ENCODE assay signal across 17 cellular contexts in the genomic region with DNA sequence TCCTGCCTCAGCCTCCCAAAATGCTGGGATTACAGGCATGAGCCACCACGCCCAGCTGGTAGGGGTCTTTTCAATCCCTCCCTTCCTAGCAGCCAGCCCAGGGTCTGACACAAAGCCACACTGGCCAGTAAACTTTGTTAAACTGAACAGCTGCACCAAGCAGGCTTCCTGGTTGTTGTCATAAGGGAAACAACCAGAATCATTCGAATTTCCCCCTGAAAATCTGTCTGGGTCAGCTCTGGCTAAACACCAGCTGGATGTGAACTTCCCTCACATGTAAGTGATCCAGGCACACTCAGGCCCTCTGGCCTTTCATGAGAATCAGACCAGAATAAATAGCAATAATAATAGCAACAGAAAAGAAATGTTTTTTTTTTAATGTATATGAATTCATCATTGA. TPM values are rescaled to one million over a fixed set of nuclear protein-coding genes. Genes with fewer than 3 reads are reported as not detected.
DNase-seq lines count a peak whose midpoint lies in the region; ATAC-seq, FAIRE-seq and TF ChIP-seq lines count a peak whose summit lies in the region.
"Had no signal": no experiment of that assay in that cellular context is flagged by ENCODE, and none has a peak within 500 bp of the region (broad histone marks: within the 10 kb centered on the region; RNA-seq: fewer than 3 reads in every experiment).

No MANE protein-coding gene starts in this region.

- H3K36me3 ChIP-seq in OCI-LY7 (ENCODE audit: insufficient read depth, low read length) (peaks cover 37% of the 10 kb centered on the region), endothelial cell of umbilical vein (ENCODE audit: control insufficient read depth in 2 of 2, extremely low read depth in 1 of 2, insufficient read depth in 2 of 2, low read length in 2 of 2) (peaks cover 3 to 28% of the 10 kb centered on the region in 2 experiments)

- FAIRE-seq in endothelial cell of umbilical vein (lab: Jason Lieb, UNC): no peak
- FAIRE-seq: A204.1 had no signal

- H4K20me1 ChIP-seq in OCI-LY7 (ENCODE audit: insufficient read depth, low read length): no peaks in the 10 kb centered on the region
- H4K20me1 ChIP-seq in endothelial cell of umbilical vein (replicated peaks; ENCODE audit: control insufficient read depth, extremely low read depth, insufficient read depth, low read length): no peaks in the 10 kb centered on the region

- H3K4me1 Mint-ChIP-seq in activated T-cell treated with anti-CD3 and anti-CD28 coated beads, Interleukin-2, amount 50 U/mL, for 24 hours (ENCODE audit: low read depth): peaks cover 30% of the 10 kb centered on the region
- peaks cover 41% of the 10 kb centered on the region for H3K4me1 Mint-ChIP-seq in stimulated activated effector memory CD8-positive, alpha-beta T cell treated with anti-CD3 and anti-CD28 coated beads, Interleukin-12 subunit alpha, Interleukin-12 subunit beta, amount 100 ng/mL, for 72 hours

- intact Hi-C loops in OCI-LY7 (cut with micrococcal nuclease; ENCODE audit: unreplicated experiment): no loop called here
- intact Hi-C loops in endothelial cell of umbilical vein (cut with micrococcal nuclease): no loop called here

- H3K79me2 ChIP-seq in OCI-LY7 (ENCODE audit: insufficient read depth, low read depth, low read length) (peaks cover 10% of the 10 kb centered on the region; the same call in 1 of the 2 replicates), endothelial cell of umbilical vein (ENCODE audit: control insufficient read depth, insufficient read depth, low read length) (peaks cover 25% of the 10 kb centered on the region)

- no peak overlapping the region for H3K9ac ChIP-seq in endothelial cell of umbilical vein (replicated peaks; ENCODE audit: extremely low read depth, insufficient read depth, low read length)
- H3K9ac ChIP-seq: KMS-11 had no signal

- H3K9me3 ChIP-seq in OCI-LY7 (ENCODE audit: low read length) (no peaks in the 10 kb centered on the region), endothelial cell of umbilical vein (replicated peaks; ENCODE audit: control insufficient read depth, insufficient read depth, low read length) (no peaks in the 10 kb centered on the region)

- H3K4me1 ChIP-seq in OCI-LY7 (ENCODE audit: insufficient read depth, low read length, poor library complexity, severe bottlenecking) (peaks cover 16% of the 10 kb centered on the region), endothelial cell of umbilical vein (ENCODE audit: control insufficient read depth, extremely low read depth, insufficient read depth, low read length) (peaks cover 15% of the 10 kb centered on the region)

- no peak for DNase-seq in activated T-cell treated with anti-CD3 and anti-CD28 coated beads, Interleukin-2, amount 50 U/mL, for 24 hours
- DNase-seq in activated T-cell treated with anti-CD3 and anti-CD28 coated beads for 4 hours (no peak), OCI-LY7 (ENCODE audit: low spot score) (no peak), endothelial cell of umbilical vein (ENCODE audit: low read depth, low spot score) (peak; percentile 43), HPDE6-E6E7 (ENCODE audit: extremely low spot score) (no peak), EL (no peak)
- DNase-seq in stimulated activated effector memory CD8-positive, alpha-beta T cell treated with anti-CD3 and anti-CD28 coated beads, Interleukin-12 subunit alpha, Interleukin-12 subunit beta, amount 100 ng/mL, for 72 hours (ENCODE audit: low spot score in 2 of 2): no peak
- DNase-seq: CD8-positive, alpha-beta memory T cell; H9; NCI-H1417 treated with DMSO at 0.1 percent for 48 hours; NCI-H1930; NCI-H226; NCI-H526; Right ventricle myocardium superior had no signal

- no peak overlapping the region for H3K27ac ChIP-seq in OCI-LY7 (ENCODE audit: low read depth, low read length, poor library complexity, severe bottlenecking)
- no peak overlapping the region for H3K27ac ChIP-seq in endothelial cell of umbilical vein (ENCODE audit: insufficient read depth, low read depth, low read length)
- H3K27ac ChIP-seq: KMS-11 had no signal

- H3K9me1 ChIP-seq in endothelial cell of umbilical vein (replicated peaks; ENCODE audit: control insufficient read depth, extremely low read depth, insufficient read depth, low read length): no peaks in the 10 kb centered on the region

- peaks cover 72% of the 10 kb centered on the region for H3K36me3 Mint-ChIP-seq in activated T-cell treated with anti-CD3 and anti-CD28 coated beads, Interleukin-2, amount 50 U/mL, for 24 hours (ENCODE audit: low read depth)
- H3K36me3 Mint-ChIP-seq in stimulated activated effector memory CD8-positive, alpha-beta T cell treated with anti-CD3 and anti-CD28 coated beads, Interleukin-12 subunit alpha, Interleukin-12 subunit beta, amount 100 ng/mL, for 72 hours: peaks cover 76% of the 10 kb centered on the region

- H3K9me2 ChIP-seq in OCI-LY7 (ENCODE audit: insufficient read depth, low read length): no peaks in the 10 kb centered on the region

- TF ChIP-seq POLR2A in endothelial cell of umbilical vein (IDR thresholded peaks at IDR 0.05; ENCODE audit: low read depth, low read length): no peak

- no peak overlapping the region for H3K4me3 ChIP-seq in OCI-LY7 (ENCODE audit: low read depth, low read length, poor library complexity, severe bottlenecking)
- H3K4me3 ChIP-seq in endothelial cell of umbilical vein (replicated peaks in 1 of 3; ENCODE audit: insufficient read depth in 1 of 3, low read depth in 1 of 3, low read length in 3 of 3): no peak overlapping the region

- dilution Hi-C loops in endothelial cell of umbilical vein (cut with MboI; ENCODE audit: extremely low pct_ligation_motif_present, low sequenced_read_pairs): no loop called here

- POLR2A ChIA-PET in OCI-LY7 (lab: Charles Lee) (interaction anchor here (0.7 kb wide), 1 partner anchor 730 kb away, joined by 5 read pairs; no protein-coding TSS in a partner anchor), endothelial cell of umbilical vein (lab: Charles Lee) (no interaction called here)

- CTCF ChIA-PET in OCI-LY7 (lab: Charles Lee; ENCODE audit: unreplicated experiment) (no interaction called here), endothelial cell of umbilical vein (lab: Charles Lee) (interaction anchor here (1.2 to 17.5 kb wide), 3 partner anchors 15 to 55 kb away, joined by 6 to 209 read pairs (median 6); no protein-coding TSS in a partner anchor)

- H2AFZ ChIP-seq in OCI-LY7 (ENCODE audit: low read length) (no peak overlapping the region), endothelial cell of umbilical vein (ENCODE audit: low read depth, low read length) (no peak overlapping the region)

- no peak for TF ChIP-seq CTCF in OCI-LY7 (conservative IDR thresholded peaks at IDR 0.05; ENCODE audit: low read length)
- TF ChIP-seq CTCF in endothelial cell of umbilical vein (IDR thresholded peaks at IDR 0.05; ENCODE audit: extremely low read depth in 1 of 2, insufficient read depth in 1 of 2, low read depth in 1 of 2, low read length in 2 of 2): no peak

- H3K4me2 ChIP-seq in OCI-LY7 (ENCODE audit: low read length) (no peak overlapping the region), endothelial cell of umbilical vein (ENCODE audit: insufficient read depth, low read length) (no peak overlapping the region)
- H3K4me2 ChIP-seq: KMS-11 had no signal

- no peak overlapping the region for H3K4me3 Mint-ChIP-seq in activated T-cell treated with anti-CD3 and anti-CD28 coated beads, Interleukin-2, amount 50 U/mL, for 24 hours
- H3K4me3 Mint-ChIP-seq in stimulated activated effector memory CD8-positive, alpha-beta T cell treated with anti-CD3 and anti-CD28 coated beads, Interleukin-12 subunit alpha, Interleukin-12 subunit beta, amount 100 ng/mL, for 72 hours: no peak overlapping the region
- H3K4me3 Mint-ChIP-seq: H9 had no signal

- no peaks in the 10 kb centered on the region for H3K9me3 Mint-ChIP-seq in activated T-cell treated with anti-CD3 and anti-CD28 coated beads, Interleukin-2, amount 50 U/mL, for 24 hours
- H3K9me3 Mint-ChIP-seq in stimulated activated effector memory CD8-positive, alpha-beta T cell treated with anti-CD3 and anti-CD28 coated beads, Interleukin-12 subunit alpha, Interleukin-12 subunit beta, amount 100 ng/mL, for 72 hours: no peaks in the 10 kb centered on the region
- H3K9me3 Mint-ChIP-seq: CD8-positive, alpha-beta memory T cell; H9 had no signal

- H3K27me3 Mint-ChIP-seq in activated T-cell treated with anti-CD3 and anti-CD28 coated beads, Interleukin-2, amount 50 U/mL, for 24 hours: no peaks in the 10 kb centered on the region
- H3K27me3 Mint-ChIP-seq: CD8-positive, alpha-beta memory T cell had no signal

- H3K27ac Mint-ChIP-seq in activated T-cell treated with anti-CD3 and anti-CD28 coated beads, Interleukin-2, amount 50 U/mL, for 24 hours: peak overlapping the region; percentile 83
- H3K27ac Mint-ChIP-seq in stimulated activated effector memory CD8-positive, alpha-beta T cell treated with anti-CD3 and anti-CD28 coated beads, Interleukin-12 subunit alpha, Interleukin-12 subunit beta, amount 100 ng/mL, for 72 hours: peak overlapping the region; percentile 32
- H3K27ac Mint-ChIP-seq: H9 had no signal

- no peaks in the 10 kb centered on the region for H3K27me3 ChIP-seq in endothelial cell of umbilical vein (ENCODE audit: control insufficient read depth in 2 of 2, insufficient read depth in 2 of 2, low read length in 2 of 2)

- BruUV-seq in OCI-LY7 (replicated peaks; lab: Mats Ljungman, UMichigan) (TSS peak; percentile 45), endothelial cell of umbilical vein (replicated peaks; lab: Mats Ljungman, UMichigan) (no TSS peak)

- ATAC-seq in stimulated activated effector memory CD8-positive, alpha-beta T cell treated with anti-CD3 and anti-CD28 coated beads, Interleukin-12 subunit alpha, Interleukin-12 subunit beta, amount 100 ng/mL, for 72 hours: no peak

RNA-seq across cellular contexts. Expression of a gene that starts 7.4 kb away (rescaled TPM):
- total RNA-seq in OCI-LY7 (2014; rRNA removed; shearing (Covaris generic)): 23.3 and 26.6 TPM in 2 replicates
- 50.5 and 51.3 TPM in 2 replicates for total RNA-seq in OCI-LY7 (2022)
- 91.7 and 97.9 TPM in 2 replicates for total RNA-seq in endothelial cell of umbilical vein
- 78.8 and 87.3 TPM in 2 replicates for polyA plus RNA-seq in endothelial cell of umbilical vein
- polyA plus RNA-seq in endothelial cell of umbilical vein (2011; cell fraction: cytosol; rRNA removed): 63.5 and 69.3 TPM in 2 replicates
- 87.0 and 95.4 TPM in 2 replicates for polyA plus RNA-seq in endothelial cell of umbilical vein (2011; cell fraction: nucleus; rRNA removed)
- polyA plus RNA-seq in endothelial cell of umbilical vein (2012): 68.1 and 72.5 TPM in 2 replicates
- polyA minus RNA-seq in endothelial cell of umbilical vein: 94.3 and 126 TPM in 2 replicates
- 59.1 TPM for polyA minus RNA-seq in endothelial cell of umbilical vein (2011; cell fraction: cytosol; rRNA and poly(A)+ RNA removed)
- polyA minus RNA-seq in endothelial cell of umbilical vein (2011; cell fraction: nucleus; rRNA and poly(A)+ RNA removed): 37.9 and 42.1 TPM in 2 replicates

RNA-seq across cellular contexts. Expression of a gene that starts 40.9 kb away (rescaled TPM):
- not detected in 2 replicates for total RNA-seq in OCI-LY7 (2014; rRNA removed; shearing (Covaris generic))
- total RNA-seq in OCI-LY7 (2022) (not detected in 2 replicates), endothelial cell of umbilical vein (not detected in 2 replicates)
- 0.03 and 0.08 TPM in 2 replicates for polyA plus RNA-seq in endothelial cell of umbilical vein
- polyA plus RNA-seq in endothelial cell of umbilical vein (2011; cell fraction: cytosol; rRNA removed): 0.01 TPM in 1 of 2 replicates, not detected in the other
- polyA plus RNA-seq in endothelial cell of umbilical vein (2011; cell fraction: nucleus; rRNA removed): not detected in 2 replicates
- not detected in 2 replicates for polyA plus RNA-seq in endothelial cell of umbilical vein (2012)
- not detected in 2 replicates for polyA minus RNA-seq in endothelial cell of umbilical vein
- not detected for polyA minus RNA-seq in endothelial cell of umbilical vein (2011; cell fraction: cytosol; rRNA and poly(A)+ RNA removed)
- not detected in 2 replicates for polyA minus RNA-seq in endothelial cell of umbilical vein (2011; cell fraction: nucleus; rRNA and poly(A)+ RNA removed)
- total RNA-seq: MCF 10A had no signal

RNA-seq across cellular contexts. Expression of a gene that starts 53.3 kb away (rescaled TPM):
- 23.7 and 33.9 TPM in 2 replicates for total RNA-seq in OCI-LY7 (2014; rRNA removed; shearing (Covaris generic))
- total RNA-seq in OCI-LY7 (2022) (19.4 and 22.4 TPM in 2 replicates), endothelial cell of umbilical vein (14.1 and 14.4 TPM in 2 replicates)
- polyA plus RNA-seq in endothelial cell of umbilical vein: 18.8 and 21.7 TPM in 2 replicates
- polyA plus RNA-seq in endothelial cell of umbilical vein (2011; cell fraction: cytosol; rRNA removed): 16.9 and 17.7 TPM in 2 replicates
- 14.6 and 16.2 TPM in 2 replicates for polyA plus RNA-seq in endothelial cell of umbilical vein (2011; cell fraction: nucleus; rRNA removed)
- 8.3 and 12.2 TPM in 2 replicates for polyA plus RNA-seq in endothelial cell of umbilical vein (2012)
- 12.3 and 12.7 TPM in 2 replicates for polyA minus RNA-seq in endothelial cell of umbilical vein
- 12.8 TPM for polyA minus RNA-seq in endothelial cell of umbilical vein (2011; cell fraction: cytosol; rRNA and poly(A)+ RNA removed)
- 6.7 and 15.3 TPM in 2 replicates for polyA minus RNA-seq in endothelial cell of umbilical vein (2011; cell fraction: nucleus; rRNA and poly(A)+ RNA removed)

RNA-seq across cellular contexts. Expression of a gene that starts 58.6 kb away (rescaled TPM):
- total RNA-seq in OCI-LY7 (2014; rRNA removed; shearing (Covaris generic)): 35.6 and 64.6 TPM in 2 replicates
- 70.0 and 70.8 TPM in 2 replicates for total RNA-seq in OCI-LY7 (2022)
- total RNA-seq in endothelial cell of umbilical vein: 58.5 and 58.7 TPM in 2 replicates
- polyA plus RNA-seq in endothelial cell of umbilical vein: 7.2 and 11.6 TPM in 2 replicates
- 17.7 and 18.8 TPM in 2 replicates for polyA plus RNA-seq in endothelial cell of umbilical vein (2011; cell fraction: cytosol; rRNA removed)
- 55.3 and 82.8 TPM in 2 replicates for polyA plus RNA-seq in endothelial cell of umbilical vein (2011; cell fraction: nucleus; rRNA removed)
- 36.5 and 52.9 TPM in 2 replicates for polyA plus RNA-seq in endothelial cell of umbilical vein (2012)
- 10.4 and 11.5 TPM in 2 replicates for polyA minus RNA-seq in endothelial cell of umbilical vein
- 23.6 TPM for polyA minus RNA-seq in endothelial cell of umbilical vein (2011; cell fraction: cytosol; rRNA and poly(A)+ RNA removed)
- polyA minus RNA-seq in endothelial cell of umbilical vein (2011; cell fraction: nucleus; rRNA and poly(A)+ RNA removed): 8.8 and 14.1 TPM in 2 replicates
